In the genomic region with DNA sequence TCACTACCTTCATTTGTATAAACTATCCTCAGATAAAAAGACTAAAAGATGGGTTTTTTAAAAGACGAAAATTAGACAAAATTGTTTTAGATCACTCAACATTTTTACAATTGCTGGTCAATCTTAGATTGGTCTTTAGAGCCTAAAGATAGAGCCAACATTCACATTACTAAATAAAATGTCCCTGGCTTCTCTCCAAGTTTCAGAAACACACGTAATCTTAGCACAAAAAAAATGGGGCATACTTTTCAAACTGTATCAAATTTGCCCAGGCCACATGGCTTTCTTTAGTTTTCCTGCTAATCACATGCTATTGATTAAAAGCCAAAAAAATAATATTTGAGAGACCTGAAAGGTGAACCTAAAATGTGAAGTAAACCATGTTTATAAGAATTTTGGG, we compare ENCODE assay signal across 18 cellular contexts.
DNase-seq lines count a peak whose midpoint lies in the region; ATAC-seq and TF ChIP-seq lines count a peak whose summit lies in the region.
"Had no signal": no experiment of that assay in that cellular context is flagged by ENCODE, and none has a peak within 500 bp of the region (broad histone marks: within the 10 kb centered on the region; RNA-seq: fewer than 3 reads in every experiment).

No MANE protein-coding gene starts in this region.

- H3K27ac ChIP-seq in ACC112 (ENCODE audit: low read depth, low read length) (0 out of 2 replicates have a peak overlapping the region, but pooled peaks have one; percentile 10), coronary artery (no peak overlapping the region)
- H3K27ac ChIP-seq: BLaER1 treated with 17β-estradiol and CSF1 and Interleukin-3, amounts not matched to agents 10 nM and 100 nM; Peyer's patch had no signal

- H3K79me2 ChIP-seq in ACC112 (ENCODE audit: control insufficient read depth, insufficient read depth, low read length, unreplicated experiment), result no peaks in the 10 kb centered on the region

- no peak for TF ChIP-seq CTCF in coronary artery (IDR thresholded peaks at IDR 0.05)

- H3K4me3 ChIP-seq in ACC112 (ENCODE audit: low read depth, low read length) (no peak overlapping the region), coronary artery (no peak overlapping the region)
- H3K4me3 ChIP-seq: BLaER1 treated with 17β-estradiol and CSF1 and Interleukin-3, amounts not matched to agents 10 nM and 100 nM; GM23338; K562; Peyer's patch had no signal

- no peaks in the 10 kb centered on the region for H3K27me3 ChIP-seq in ACC112 (ENCODE audit: insufficient read depth, low read length)
- H3K27me3 ChIP-seq: BLaER1 treated with 17β-estradiol and CSF1 and Interleukin-3, amounts not matched to agents 10 nM and 100 nM; Peyer's patch had no signal

- no peak overlapping the region for H2AFZ ChIP-seq in ACC112 (ENCODE audit: low read length, unreplicated experiment)
- H2AFZ ChIP-seq: GM23338 had no signal

- peak; percentile 33 for DNase-seq in NCI-H446 treated with DMSO at 0.1 percent for 48 hours (lab: John Stamatoyannopoulos, UW)
- DNase-seq in dermis blood vessel endothelial cell, result peak; percentile 14
- peak; percentile 45 to 47 for DNase-seq in lung microvascular endothelial cell (ENCODE audit: low read depth in 2 of 2)
- no peak for DNase-seq in D341Med (ENCODE audit: low spot score)
- no peak for DNase-seq in coronary artery (ENCODE audit: low spot score)
- DNase-seq: Calu3; CD8-positive, alpha-beta T cell; DMS79; NCI-H1694 treated with DMSO at 0.1 percent for 48 hours; NCI-H2107; NK-92 treated with Interleukin-12 subunit alpha and Interleukin-12 subunit beta, amount 100 ng/mL, for 24 hours; Peyer's patch had no signal

- peaks cover 18% of the 10 kb centered on the region for H3K4me1 ChIP-seq in ACC112 (ENCODE audit: control insufficient read depth, insufficient read depth, low read length, unreplicated experiment)
- H3K4me1 ChIP-seq: Peyer's patch had no signal

- no peak for ATAC-seq in HG03342 (IDR thresholded peaks at IDR 0.05; ENCODE audit: unreplicated experiment)
- ATAC-seq: CD8-positive, alpha-beta T cell; GM23338; K562; Right ventricle myocardium inferior had no signal

- H3K36me3 ChIP-seq in ACC112 (ENCODE audit: insufficient read depth, low read length), result no peaks in the 10 kb centered on the region
- H3K36me3 ChIP-seq: Peyer's patch had no signal

Comparison
In these comparisons a context has a peak if more than half of its experiments do, and no peak if none do; other contexts are left out.
1. DNase-seq: peak in NCI-H446 treated with DMSO at 0.1 percent for 48 hours (single experiment), dermis blood vessel endothelial cell (single experiment) and lung microvascular endothelial cell (2 of 2); none in D341Med (single experiment) and coronary artery (single experiment).